13 cellular contexts compared by ENCODE assay signal in the genomic region with DNA sequence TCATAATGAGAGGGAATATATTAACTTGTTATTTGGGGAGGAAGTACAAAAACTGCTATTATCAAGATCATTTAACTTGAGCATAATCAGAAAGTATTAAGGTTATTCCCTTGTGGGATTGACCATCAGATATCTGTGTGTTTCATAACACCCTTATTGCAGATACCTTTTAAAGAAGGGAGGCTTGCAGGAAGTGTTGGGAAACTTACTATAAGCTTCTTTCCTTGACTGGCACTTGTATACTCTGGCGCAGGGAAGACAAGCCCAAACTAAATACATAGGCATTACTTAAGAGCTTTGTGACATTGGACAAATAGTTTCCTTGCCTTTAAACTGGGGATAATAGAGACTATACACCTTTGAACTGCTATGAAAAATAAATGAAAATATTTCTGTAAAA. TPM values are rescaled to one million over a fixed set of nuclear protein-coding genes. Genes with fewer than 3 reads are reported as not detected.
DNase-seq lines count a peak whose midpoint lies in the region; ATAC-seq, FAIRE-seq and TF ChIP-seq lines count a peak whose summit lies in the region.
"Had no signal": no experiment of that assay in that cellular context is flagged by ENCODE, and none has a peak within 500 bp of the region (broad histone marks: within the 10 kb centered on the region; RNA-seq: fewer than 3 reads in every experiment).

No MANE protein-coding gene starts in this region.

- peaks cover 0 to 7% (median 0%) of the 10 kb centered on the region in 5 donors for H3K36me3 Mint-ChIP-seq in naive thymus-derived CD4-positive, alpha-beta T cell

- peak overlapping the region; percentile 64 to 92 (median 82) for H3K27ac ChIP-seq in heart right ventricle
- H3K27ac ChIP-seq in naive thymus-derived CD4-positive, alpha-beta T cell (ENCODE audit: low read depth, low read length): no peak overlapping the region
- peak overlapping the region; percentile 81 to 89 for H3K27ac ChIP-seq in uterus
- peak overlapping the region in 1 of 2 donors; percentile 9 for H3K27ac ChIP-seq in kidney (ENCODE audit: low read depth in 2 of 2, low read length in 2 of 2)
- H3K27ac ChIP-seq in colonic mucosa: no peak overlapping the region

- no peak for TF ChIP-seq CTCF in heart right ventricle (IDR thresholded peaks at IDR 0.05)
- no peak for TF ChIP-seq CTCF in choroid plexus epithelial cell (conservative IDR thresholded peaks at IDR 0.05; ENCODE audit: low read depth, low read length)
- no peak for TF ChIP-seq CTCF in uterus (IDR thresholded peaks at IDR 0.05)
- no peak for TF ChIP-seq CTCF in kidney (IDR thresholded peaks at IDR 0.05; ENCODE audit: borderline replicate concordance, extremely low read depth, insufficient read depth)
- no peak for TF ChIP-seq CTCF in colonic mucosa (IDR thresholded peaks at IDR 0.05)

- H3K4me1 ChIP-seq in heart right ventricle (peaks cover 22 to 96% (median 94%) of the 10 kb centered on the region in 9 donors), uterus (peaks cover 14 to 21% of the 10 kb centered on the region in 2 donors), kidney (ENCODE audit: control insufficient read depth in 1 of 2, insufficient read depth in 1 of 2, low read depth in 1 of 2, low read length in 2 of 2) (peaks cover 33 to 47% of the 10 kb centered on the region in 2 donors), colonic mucosa (peaks cover 26% of the 10 kb centered on the region)
- peaks cover 67 to 80% of the 10 kb centered on the region in 2 donors for H3K4me1 ChIP-seq in naive thymus-derived CD4-positive, alpha-beta T cell (ENCODE audit: control insufficient read depth in 2 of 2, insufficient read depth in 2 of 2, low read length in 2 of 2)

- H3K4me3 Mint-ChIP-seq in naive thymus-derived CD4-positive, alpha-beta T cell: peak overlapping the region in 6 of 10 donors; percentile 9 to 69 (median 49)

- no peak for DNase-seq in heart right ventricle
- no peak for DNase-seq in cardiac septum (ENCODE audit: low spot score)
- DNase-seq in choroid plexus epithelial cell (ENCODE audit: low read depth): peak; percentile 58
- no peak for DNase-seq in naive thymus-derived CD4-positive, alpha-beta T cell
- DNase-seq in uterus: no peak
- no peak for DNase-seq in kidney
- no peak for DNase-seq in colonic mucosa
- DNase-seq: activated CD4-positive, alpha-beta T cell treated with anti-CD3 and anti-CD28 coated beads for 1 hour; activated naive CD4-positive, alpha-beta T cell treated with anti-CD3 and anti-CD28 coated beads, Interleukin-2, amount 50 U/mL, for 16 hours; Karpas-422; NCI-H446 had no signal

- H3K9me3 Mint-ChIP-seq in naive thymus-derived CD4-positive, alpha-beta T cell: no peaks in the 10 kb centered on the region

- ATAC-seq in heart right ventricle (no peak), GM18519 (IDR thresholded peaks at IDR 0.05; ENCODE audit: low FRiP score, unreplicated experiment) (no peak)
- ATAC-seq in naive thymus-derived CD4-positive, alpha-beta T cell: no peak

- H3K27ac Mint-ChIP-seq in naive thymus-derived CD4-positive, alpha-beta T cell: peak overlapping the region in 8 of 9 donors; percentile 60 to 91 (median 84)

- POLR2A ChIA-PET in naive thymus-derived CD4-positive, alpha-beta T cell (lab: Charles Lee): interaction anchor here (1.2 to 5.8 kb wide), 4 partner anchors 11 to 50 kb away, joined by 3 to 39 read pairs (median 4); no protein-coding TSS in a partner anchor

- no peaks in the 10 kb centered on the region for H3K9me3 ChIP-seq in heart right ventricle
- H3K9me3 ChIP-seq in naive thymus-derived CD4-positive, alpha-beta T cell (ENCODE audit: control insufficient read depth in 2 of 3, low read length in 3 of 3): no peaks in the 10 kb centered on the region
- H3K9me3 ChIP-seq in uterus: no peaks in the 10 kb centered on the region
- H3K9me3 ChIP-seq in kidney (ENCODE audit: control insufficient read depth in 1 of 2, low read length in 2 of 2): no peaks in the 10 kb centered on the region
- H3K9me3 ChIP-seq in colonic mucosa: no peaks in the 10 kb centered on the region

- intact Hi-C loops in heart right ventricle (cut with DNase I) (loop anchor here in 5 of 10 donors (1.0 to 10.0 kb wide), 5 partner anchors 15 to 1024 kb away; no protein-coding TSS in a partner anchor), cardiac septum (cut with DNase I) (no loop called here), uterus (cut with DNase I; ENCODE audit: low total_unique reads) (no loop called here), kidney (cut with DNase I) (no loop called here), colonic mucosa (cut with DNase I) (no loop called here)
- intact Hi-C loops in naive thymus-derived CD4-positive, alpha-beta T cell (cut with micrococcal nuclease): no loop called here

- 86 to 89% methylated on average over 1 of the region's 1 CpG for WGBS in heart right ventricle, 2 donors

- no peaks in the 10 kb centered on the region for H3K27me3 Mint-ChIP-seq in naive thymus-derived CD4-positive, alpha-beta T cell

- no peak for TF ChIP-seq POLR2A in uterus (IDR thresholded peaks at IDR 0.05)

- no peaks in the 10 kb centered on the region for H3K27me3 ChIP-seq in heart right ventricle
- no peaks in the 10 kb centered on the region for H3K27me3 ChIP-seq in naive thymus-derived CD4-positive, alpha-beta T cell (ENCODE audit: control insufficient read depth in 2 of 2, insufficient read depth in 2 of 2, low read length in 2 of 2)
- no peaks in the 10 kb centered on the region for H3K27me3 ChIP-seq in uterus
- no peaks in the 10 kb centered on the region for H3K27me3 ChIP-seq in colonic mucosa

- H3K4me3 ChIP-seq in heart right ventricle (no peak overlapping the region), choroid plexus epithelial cell (ENCODE audit: low read depth, low read length) (no peak overlapping the region), uterus (no peak overlapping the region), kidney (ENCODE audit: low read length in 2 of 2) (no peak overlapping the region), colonic mucosa (no peak overlapping the region)
- no peak overlapping the region for H3K4me3 ChIP-seq in naive thymus-derived CD4-positive, alpha-beta T cell (ENCODE audit: low read length)

- no peak for FAIRE-seq in kidney (lab: Jason Lieb, UNC)
- FAIRE-seq: endothelial cell of umbilical vein had no signal

- no peak overlapping the region for H3K9ac ChIP-seq in kidney (ENCODE audit: low read length in 2 of 2)
- H3K9ac ChIP-seq in colonic mucosa (ENCODE audit: low read depth in 2 of 2, low read length in 2 of 2): peak overlapping the region in 1 of 2 donors; percentile 0

- CTCF ChIA-PET in naive thymus-derived CD4-positive, alpha-beta T cell (lab: Charles Lee): interaction anchor here (0.8 to 2.9 kb wide), 4 partner anchors 8 to 20 kb away, joined by 3 to 9 read pairs (median 7); no protein-coding TSS in a partner anchor

- H3K36me3 ChIP-seq in heart right ventricle (no peaks in the 10 kb centered on the region), uterus (no peaks in the 10 kb centered on the region), kidney (ENCODE audit: control insufficient read depth in 1 of 2, insufficient read depth in 2 of 2, low read length in 2 of 2) (no peaks in the 10 kb centered on the region), colonic mucosa (no peaks in the 10 kb centered on the region)
- H3K36me3 ChIP-seq in naive thymus-derived CD4-positive, alpha-beta T cell (ENCODE audit: control insufficient read depth in 2 of 3, insufficient read depth in 3 of 3, low read length in 3 of 3): no peaks in the 10 kb centered on the region

- peaks cover 38 to 92% (median 89%) of the 10 kb centered on the region in 7 donors for H3K4me1 Mint-ChIP-seq in naive thymus-derived CD4-positive, alpha-beta T cell

RNA-seq across cellular contexts. Expression of gene PIK3R1, which starts 50.9 kb away (rescaled TPM):
- total RNA-seq in heart right ventricle (100 to 1,000 TPM in 8 of 10 donors, 10 to 100 TPM in 2; 45.6 to 269 (median 148) TPM), cardiac septum (166 TPM), uterus (100 to 1,000 TPM; 101 to 358 (median 190) TPM), kidney (138 TPM), colonic mucosa (10 to 100 TPM; 42.9 to 58.1 TPM)
- polyA plus RNA-seq in heart right ventricle (10 to 100 TPM; 12.2 to 22.3 TPM), kidney (ENCODE audit: insufficient read depth, low read depth, low replicate concordance) (26.6 TPM)
- 100 to 1,000 TPM in 4 of 5 experiments, 10 to 100 TPM in 1; 72.0 to 207 (median 131) TPM for total RNA-seq in naive thymus-derived CD4-positive, alpha-beta T cell
- polyA plus RNA-seq in naive thymus-derived CD4-positive, alpha-beta T cell: 100 to 1,000 TPM in 1 of 2 donors, 10 to 100 TPM in 1; 85.1 to 110 TPM

Comparison
In these comparisons a context has a peak if more than half of its experiments do, and no peak if none do; other contexts are left out.
1. H3K27ac ChIP-seq: peak in heart right ventricle (10 of 10) and uterus (2 of 2); none in naive thymus-derived CD4-positive, alpha-beta T cell (single experiment) and colonic mucosa (single experiment).